Comparison of ENCODE assay signal across 9 cellular contexts in genomic region chr2:22167256-22167655, GRCh38.
"Had no signal": no experiment of that assay in that cellular context is flagged by ENCODE, and none has a peak within 500 bp of the region (broad histone marks: within the 10 kb centered on the region; RNA-seq: fewer than 3 reads in every experiment).

No MANE protein-coding gene starts in this region.

- H3K4me1 ChIP-seq: HAP-1 had no signal

- H3K4me3 Mint-ChIP-seq: GM23338, HFFc6, IgD-negative memory B cell had no signal

- FAIRE-seq: HepG2 had no signal

- H3K36me3 ChIP-seq: HAP-1 had no signal

- H3K4me3 ChIP-seq: GM23338, HAP-1 had no signal

- H3K27ac Mint-ChIP-seq: GM23338, HFFc6, IgD-negative memory B cell had no signal

- H3K4me2 ChIP-seq: GM23338, KMS-11 had no signal

- H3K27me3 Mint-ChIP-seq: IgD-negative memory B cell had no signal

- H3K4me1 Mint-ChIP-seq: IgD-negative memory B cell had no signal

- DNase-seq: H7, HFFc6, KBM-7 had no signal

- H3K27ac ChIP-seq: HL-60, KMS-11 had no signal

- H3K9me3 ChIP-seq: HAP-1 had no signal

- H3K9ac ChIP-seq: KMS-11 had no signal
